23 cellular contexts compared by ENCODE assay signal in genomic region chr2:198438326-198438725, GRCh38.
"Had no signal": no experiment of that assay in that cellular context is flagged by ENCODE, and none has a peak within 500 bp of the region (broad histone marks: within the 10 kb centered on the region; RNA-seq: fewer than 3 reads in every experiment).

No MANE protein-coding gene starts in this region.

- H3K4me1 Mint-ChIP-seq: immature natural killer cell; neural progenitor cell; stimulated activated memory B cell treated with anti-CD40 and anti-IgM and Interleukin-4, amounts not matched to agents 10 μg/mL and 1 μg/mL and 100 μg/mL, for 72 hours had no signal

- H3K36me3 Mint-ChIP-seq: immature natural killer cell; natural killer cell treated with Interleukin-12 subunit alpha and Interleukin-12 subunit beta and Interleukin-15 and Interleukin-18, amount 100 ng/mL, for 72 hours; neural progenitor cell; stimulated activated memory B cell treated with anti-CD40 and anti-IgM and Interleukin-4, amounts not matched to agents 10 μg/mL and 1 μg/mL and 100 μg/mL, for 72 hours had no signal

- H3K27ac Mint-ChIP-seq: immature natural killer cell; natural killer cell treated with Interleukin-12 subunit alpha and Interleukin-12 subunit beta and Interleukin-15 and Interleukin-18, amount 100 ng/mL, for 72 hours; neural progenitor cell; progenitor cell of endocrine pancreas; stimulated activated memory B cell treated with anti-CD40 and anti-IgM and Interleukin-4, amounts not matched to agents 10 μg/mL and 1 μg/mL and 100 μg/mL, for 72 hours; stimulated activated naive CD8-positive, alpha-beta T cell treated with anti-CD3 and anti-CD28 coated beads, Interleukin-15, Interleukin-2, amounts not matched to agents 100 ng/mL and 50 ng/mL, for 24 hours had no signal

- DNase-seq: effector memory CD4-positive, alpha-beta T cell; immature natural killer cell; left cardiac atrium; left ventricle myocardium inferior; lower lobe of right lung; mesenchymal stem cell; midbrain; nucleus accumbens; pancreas; spleen; stimulated activated CD4-positive, alpha-beta T cell treated with anti-CD3 and anti-CD28 coated beads, Interleukin-15, amount 100 ng/mL, for 24 hours; stimulated activated CD4-positive, alpha-beta T cell treated with anti-CD3 and anti-CD28 coated beads, Interleukin-1b, Interleukin-23, amount 100 ng/mL, for 48 hours; stimulated activated CD4-positive, alpha-beta T cell treated with anti-CD3 and anti-CD28 coated beads, Interleukin-4, amount 100 ng/mL, for 24 hours; tibial artery; upper lobe of left lung had no signal

- H3K9me3 Mint-ChIP-seq: neural progenitor cell; stimulated activated naive CD8-positive, alpha-beta T cell treated with anti-CD3 and anti-CD28 coated beads, Interleukin-15, Interleukin-2, amounts not matched to agents 100 ng/mL and 50 ng/mL, for 24 hours had no signal

- FAIRE-seq: endometrium, keratinocyte, pancreas had no signal

- H3K4me3 Mint-ChIP-seq: immature natural killer cell; natural killer cell treated with Interleukin-12 subunit alpha and Interleukin-12 subunit beta and Interleukin-15 and Interleukin-18, amount 100 ng/mL, for 72 hours; neural progenitor cell; stimulated activated memory B cell treated with anti-CD40 and anti-IgM and Interleukin-4, amounts not matched to agents 10 μg/mL and 1 μg/mL and 100 μg/mL, for 72 hours; stimulated activated naive CD8-positive, alpha-beta T cell treated with anti-CD3 and anti-CD28 coated beads, Interleukin-15, Interleukin-2, amounts not matched to agents 100 ng/mL and 50 ng/mL, for 24 hours had no signal

- ATAC-seq: left cardiac atrium; lower lobe of right lung; natural killer cell treated with Interleukin-12 subunit alpha and Interleukin-12 subunit beta and Interleukin-15 and Interleukin-18, amount 100 ng/mL, for 72 hours; pancreas; sciatic nerve; stimulated activated memory B cell treated with anti-CD40 and anti-IgM and Interleukin-4, amounts not matched to agents 10 μg/mL and 1 μg/mL and 100 μg/mL, for 72 hours had no signal

- H3K27me3 Mint-ChIP-seq: progenitor cell of endocrine pancreas; stimulated activated memory B cell treated with anti-CD40 and anti-IgM and Interleukin-4, amounts not matched to agents 10 μg/mL and 1 μg/mL and 100 μg/mL, for 72 hours had no signal
